In the genomic region with DNA sequence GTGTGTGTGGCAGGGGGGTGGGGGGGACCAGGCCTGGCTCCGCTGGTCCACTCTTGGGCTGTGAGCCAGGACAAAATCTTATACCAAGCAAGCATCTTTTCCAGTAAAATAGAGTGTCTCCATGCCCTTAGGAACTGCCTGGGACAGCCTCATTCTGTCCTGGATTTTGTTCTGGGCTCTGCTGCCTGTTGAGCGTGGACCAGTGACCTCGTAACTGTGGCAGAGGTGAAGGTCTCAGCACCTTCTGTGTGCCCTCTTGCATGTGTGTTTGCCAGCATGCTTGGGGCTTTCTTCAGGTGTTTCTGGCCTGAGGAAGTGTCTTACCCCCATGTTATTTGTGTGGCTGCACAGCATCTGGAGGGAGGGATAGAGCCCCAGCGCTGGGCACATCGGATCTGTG, we compare ENCODE assay signal across 11 cellular contexts. TPM values are rescaled to one million over a fixed set of nuclear protein-coding genes. Genes with fewer than 3 reads are reported as not detected.
DNase-seq lines count a peak whose midpoint lies in the region; ATAC-seq, FAIRE-seq and TF ChIP-seq lines count a peak whose summit lies in the region.
"Had no signal": no experiment of that assay in that cellular context is flagged by ENCODE, and none has a peak within 500 bp of the region (broad histone marks: within the 10 kb centered on the region; RNA-seq: fewer than 3 reads in every experiment).

No MANE protein-coding gene starts in this region.

- peaks cover 11% of the 10 kb centered on the region; the same call in 1 of the 2 replicates for H3K79me2 ChIP-seq in OCI-LY1 (ENCODE audit: insufficient read depth, low read length)
- H3K79me2 ChIP-seq in H1 (ENCODE audit: control insufficient read depth in 1 of 2, insufficient read depth in 2 of 2, low read length in 2 of 2), result peaks cover 5 to 74% of the 10 kb centered on the region in 2 experiments

- peaks cover 88% of the 10 kb centered on the region for H3K4me1 ChIP-seq in BLaER1
- H3K4me1 ChIP-seq in OCI-LY1 (ENCODE audit: insufficient read depth, low read length, severe bottlenecking), result peaks cover 76% of the 10 kb centered on the region
- peaks cover 9 to 30% (median 20%) of the 10 kb centered on the region in 4 experiments for H3K4me1 ChIP-seq in H1 (replicated peaks in 1 of 4; ENCODE audit: control insufficient read depth in 3 of 4, insufficient read depth in 4 of 4, low read length in 3 of 4)
- H3K4me1 ChIP-seq in psoas muscle, result peaks cover 52% of the 10 kb centered on the region

- H2AFZ ChIP-seq in OCI-LY1 (ENCODE audit: low read length) (no peak overlapping the region), H1 (ENCODE audit: low read length) (no peak overlapping the region)

- H3F3A ChIP-seq in OCI-LY1 (ENCODE audit: insufficient read depth, low read length), result 0 out of 2 replicates have a peak, but pooled peaks cover 5% of the 10 kb centered on the region

- H4K20me1 ChIP-seq in BLaER1 (peaks cover 33% of the 10 kb centered on the region), OCI-LY1 (ENCODE audit: insufficient read depth, low read length) (no peaks in the 10 kb centered on the region), H1 (replicated peaks in 1 of 2; ENCODE audit: control insufficient read depth in 1 of 2, insufficient read depth in 2 of 2, low read length in 2 of 2) (peaks cover 0 to 6% of the 10 kb centered on the region in 2 experiments)

- 0 out of 2 replicates have a peak overlapping the region, but pooled peaks have one; percentile 40 for H4K8ac ChIP-seq in H1 (ENCODE audit: extremely low read depth, insufficient read depth, low read length)

- H3K4me3 ChIP-seq in BLaER1 (peak overlapping the region; percentile 71), OCI-LY1 (ENCODE audit: low read depth, low read length, poor library complexity, severe bottlenecking) (peak overlapping the region; percentile 26), H1 (ENCODE audit: extremely low read depth in 1 of 4, insufficient read depth in 2 of 4, low read depth in 3 of 4, low read length in 4 of 4) (no peak overlapping the region), psoas muscle (no peak overlapping the region)
- H3K4me3 ChIP-seq: esophagus squamous epithelium had no signal

- H3K23ac ChIP-seq in H1 (ENCODE audit: insufficient read length), result no peak overlapping the region

- H3K9ac ChIP-seq in BLaER1, result peak overlapping the region; percentile 89
- peak overlapping the region; percentile 58 for H3K9ac ChIP-seq in OCI-LY1 (ENCODE audit: low read length)
- no peak overlapping the region for H3K9ac ChIP-seq in H1 (replicated peaks in 1 of 4; ENCODE audit: extremely low read depth in 1 of 4, low read depth in 3 of 4, low read length in 3 of 4)

- peaks cover 22% of the 10 kb centered on the region for H3K79me1 ChIP-seq in H1 (ENCODE audit: low read depth, low read length)

- no peak for TF ChIP-seq EP300 in H1 (IDR thresholded peaks at IDR 0.05; ENCODE audit: borderline replicate concordance in 1 of 2, low read depth in 2 of 2, low read length in 2 of 2)

- TF ChIP-seq RAD21 in H1 (IDR thresholded peaks at IDR 0.05 in 1 of 2, conservative IDR thresholded peaks at IDR 0.05 in 1 of 2; ENCODE audit: low read depth in 2 of 2, low read length in 2 of 2), result no peak

- peak overlapping the region; percentile 73 for H2BK12ac ChIP-seq in H1 (ENCODE audit: low read depth, low read length)

- TF ChIP-seq POLR2A in H1 (IDR thresholded peaks at IDR 0.05; ENCODE audit: control extremely low read depth in 1 of 2, low read depth in 2 of 2, low read length in 2 of 2), result no peak

- no peaks in the 10 kb centered on the region for H3K9me2 ChIP-seq in OCI-LY1 (ENCODE audit: low read depth, low read length)

- POLR2A ChIA-PET in H1 (lab: Charles Lee; ENCODE audit: partially characterized antibody), result interaction anchor here (0.6 to 1.1 kb wide), 2 partner anchors 31 to 46 kb away, joined by 3 read pairs; a partner anchor contains a TSS

- no peaks in the 10 kb centered on the region for H3K23me2 ChIP-seq in H1 (ENCODE audit: low read depth, low read length)

- H3K27me3 ChIP-seq in BLaER1 (no peaks in the 10 kb centered on the region), OCI-LY1 (ENCODE audit: insufficient read depth, low read length) (no peaks in the 10 kb centered on the region), H1 (replicated peaks in 1 of 4; ENCODE audit: control insufficient read depth in 3 of 4, extremely low read depth in 1 of 4, insufficient read depth in 3 of 4, low read length in 3 of 4) (no peaks in the 10 kb centered on the region), psoas muscle (ENCODE audit: insufficient read depth in 3 of 3, low read length in 2 of 3) (no peaks in the 10 kb centered on the region)
- H3K27me3 ChIP-seq: esophagus squamous epithelium had no signal

- peak overlapping the region; percentile 24 for H2BK120ac ChIP-seq in H1 (replicated peaks; ENCODE audit: low read depth, low read length)

- no peak overlapping the region for H3K14ac ChIP-seq in H1 (ENCODE audit: insufficient read length)

- ATAC-seq in psoas muscle (no peak), HG02798 (IDR thresholded peaks at IDR 0.05; ENCODE audit: poor library complexity, unreplicated experiment) (no peak), GM18870 (IDR thresholded peaks at IDR 0.05; ENCODE audit: unreplicated experiment) (no peak)

- no peak overlapping the region for H3K56ac ChIP-seq in H1 (replicated peaks; ENCODE audit: insufficient read length, low read depth, low read length)

- H2BK5ac ChIP-seq in H1 (ENCODE audit: low read depth, low read length), result peak overlapping the region; percentile 69; the same call in 1 of the 2 replicates

- H2AK5ac ChIP-seq in H1 (ENCODE audit: low read depth, low read length), result 0 out of 2 replicates have a peak overlapping the region, but pooled peaks have one; percentile 68

- H3K9me3 ChIP-seq in BLaER1, result no peaks in the 10 kb centered on the region
- no peaks in the 10 kb centered on the region for H3K9me3 ChIP-seq in OCI-LY1 (ENCODE audit: low read length)
- H3K9me3 ChIP-seq in H1 (ENCODE audit: insufficient read depth in 2 of 2, low read depth in 1 of 2, low read length in 1 of 2), result no peaks in the 10 kb centered on the region
- H3K9me3 ChIP-seq in psoas muscle, result no peaks in the 10 kb centered on the region
- H3K9me3 ChIP-seq: esophagus squamous epithelium had no signal

- H3K4me2 ChIP-seq in BLaER1, result peak overlapping the region; percentile 91
- H3K4me2 ChIP-seq in OCI-LY1 (ENCODE audit: low read length), result peak overlapping the region; percentile 62
- H3K4me2 ChIP-seq in H1 (ENCODE audit: insufficient read depth in 1 of 2, low read depth in 2 of 2, low read length in 2 of 2), result peak overlapping the region in 1 of 2 experiments; percentile 18; a peak in 1 of 4 replicates

- FAIRE-seq in H1 (lab: Jason Lieb, UNC), result no peak

- intact Hi-C loops in psoas muscle (cut with DNase I), result no loop called here

- DNase-seq in H1 (ENCODE audit: low read depth in 1 of 2, low spot score in 2 of 2), result no peak
- DNase-seq in psoas muscle, result peak in 1 of 2 donors; percentile 28
- no peak for DNase-seq in NCI-H345 treated with DMSO at 0.1 percent for 48 hours (lab: John Stamatoyannopoulos, UW; ENCODE audit: unreplicated experiment)
- no peak for DNase-seq in NCI-H2029 (lab: John Stamatoyannopoulos, UW)
- DNase-seq: esophagus squamous epithelium, NCI-H1048, NCI-H774 had no signal

- no peak overlapping the region for H2BK20ac ChIP-seq in H1 (ENCODE audit: low read length)

- no peak overlapping the region for H3K4ac ChIP-seq in H1 (replicated peaks; ENCODE audit: insufficient read length, low read depth, low read length)

- peak overlapping the region; percentile 51 for H3K18ac ChIP-seq in H1 (ENCODE audit: extremely low read depth, low read length)

- H3K36me3 ChIP-seq in BLaER1 (peaks cover 50% of the 10 kb centered on the region), OCI-LY1 (ENCODE audit: insufficient read depth, low read length) (peaks cover 27% of the 10 kb centered on the region), H1 (ENCODE audit: control insufficient read depth in 2 of 4, insufficient read depth in 4 of 4, low read length in 3 of 4) (no peaks in the 10 kb centered on the region), psoas muscle (ENCODE audit: insufficient read depth in 1 of 2, low read depth in 1 of 2) (no peaks in the 10 kb centered on the region)

- H4K5ac ChIP-seq in H1 (ENCODE audit: insufficient read length, low read depth, low read length), result no peak overlapping the region

- H3K27ac ChIP-seq in BLaER1 (peak overlapping the region; percentile 95), OCI-LY1 (ENCODE audit: low read depth, low read length, poor library complexity, severe bottlenecking) (peak overlapping the region; percentile 95), H1 (ENCODE audit: low read depth, low read length) (no peak overlapping the region), psoas muscle (peak overlapping the region; percentile 76)

- H4K91ac ChIP-seq in H1 (replicated peaks; ENCODE audit: insufficient read length, low read length), result peak overlapping the region; percentile 14

- CTCF ChIA-PET in H1 (lab: Charles Lee; ENCODE audit: partially characterized antibody), result interaction anchor here (1.0 to 11.3 kb wide), 3 partner anchors 8 to 35 kb away, joined by 3 to 79 read pairs (median 10); no protein-coding TSS in a partner anchor

- no peak overlapping the region; the same call in 1 of the 2 replicates for H2BK15ac ChIP-seq in H1 (ENCODE audit: low read length)

- WGBS in H1 (ENCODE audit: extremely low coverage in 1 of 2, insufficient coverage in 1 of 2, insufficient read length in 1 of 2, insufficient replicate concordance in 2 of 2, low coverage in 1 of 2, low lambda C conversion rate in 2 of 2, missing lambda C conversion rate in 1 of 2), 2 experiments, result 87% methylated on average over 5 of the region's 5 CpGs; no CpG with 5 or more reads in 1 of the 2 experiments
- 82 to 88% (median 84%) methylated on average over 5 of the region's 5 CpGs for WGBS in psoas muscle, 3 donors

- TF ChIP-seq CTCF in OCI-LY1 (IDR thresholded peaks at IDR 0.05; ENCODE audit: low read length), result no peak
- no peak for TF ChIP-seq CTCF in H1 (IDR thresholded peaks at IDR 0.05; ENCODE audit: control extremely low read depth in 1 of 3, insufficient read depth in 1 of 3, low read depth in 1 of 3, low read length in 3 of 3)
- no peak for TF ChIP-seq CTCF in psoas muscle (IDR thresholded peaks at IDR 0.05)

TF ChIP-seq in H1, 55 proteins besides CTCF, POLR2A, EP300 and RAD21 (continues in another document):
- TF ChIP-seq RFX5 (IDR thresholded peaks at IDR 0.05; ENCODE audit: borderline replicate concordance, low read depth, low read length) (no peak), SIN3A (conservative IDR thresholded peaks at IDR 0.05 in 1 of 2, IDR thresholded peaks at IDR 0.05 in 1 of 2; ENCODE audit: low read depth in 1 of 2, low read length in 2 of 2) (no peak)

RNA-seq across cellular contexts. Expression of a gene that starts 45.7 kb away (rescaled TPM):
- total RNA-seq in H1 (2021; fragmentation: NEBNext Ultra II Directional; extraction: Animal tissue kit (Norgen Biotek cat#: 25700)), result 75.3 and 83.7 TPM in 2 replicates
- polyA plus RNA-seq in H1 (2011; rRNA removed) (34.5 and 47.8 TPM in 2 replicates), psoas muscle (10 to 100 TPM; 43.7 to 77.0 (median 63.8) TPM)
- 40.8 TPM for polyA plus RNA-seq in H1 (2011; cell fraction: cytosol; rRNA removed)
- 65.6 TPM for polyA plus RNA-seq in H1 (2011; cell fraction: nucleus; rRNA removed)
- 51.1 to 58.7 TPM (median 53.7 TPM) in 4 replicates for polyA plus RNA-seq in H1 (2012, experiment 1 of 2)
- 35.2 TPM for polyA plus RNA-seq in H1 (2012, experiment 2 of 2)
- 90.5 TPM for polyA plus RNA-seq in H1 (2013, experiment 1 of 2)
- 94.8 TPM for polyA plus RNA-seq in H1 (2013, experiment 2 of 2)
- polyA minus RNA-seq in H1 (2011; rRNA and poly(A)+ RNA removed), result 34.8 and 35.8 TPM in 2 replicates
- polyA minus RNA-seq in H1 (2011; cell fraction: cytosol; rRNA and poly(A)+ RNA removed), result 32.2 TPM
- 36.7 TPM for polyA minus RNA-seq in H1 (2011; cell fraction: nucleus; rRNA and poly(A)+ RNA removed)
- 10 to 100 TPM; 49.4 to 88.7 (median 79.6) TPM for total RNA-seq in psoas muscle

Comparison
In these comparisons a context has a peak if more than half of its experiments do, and no peak if none do; other contexts are left out.
1. H3K4me3 ChIP-seq: peak in BLaER1 (single experiment) and OCI-LY1 (single experiment); none in H1 (0 of 4) and psoas muscle (single experiment).
2. H3K9ac ChIP-seq: peak in BLaER1 (single experiment) and OCI-LY1 (single experiment); none in H1 (0 of 4).